27 cellular contexts compared by ENCODE assay signal in the genomic region with DNA sequence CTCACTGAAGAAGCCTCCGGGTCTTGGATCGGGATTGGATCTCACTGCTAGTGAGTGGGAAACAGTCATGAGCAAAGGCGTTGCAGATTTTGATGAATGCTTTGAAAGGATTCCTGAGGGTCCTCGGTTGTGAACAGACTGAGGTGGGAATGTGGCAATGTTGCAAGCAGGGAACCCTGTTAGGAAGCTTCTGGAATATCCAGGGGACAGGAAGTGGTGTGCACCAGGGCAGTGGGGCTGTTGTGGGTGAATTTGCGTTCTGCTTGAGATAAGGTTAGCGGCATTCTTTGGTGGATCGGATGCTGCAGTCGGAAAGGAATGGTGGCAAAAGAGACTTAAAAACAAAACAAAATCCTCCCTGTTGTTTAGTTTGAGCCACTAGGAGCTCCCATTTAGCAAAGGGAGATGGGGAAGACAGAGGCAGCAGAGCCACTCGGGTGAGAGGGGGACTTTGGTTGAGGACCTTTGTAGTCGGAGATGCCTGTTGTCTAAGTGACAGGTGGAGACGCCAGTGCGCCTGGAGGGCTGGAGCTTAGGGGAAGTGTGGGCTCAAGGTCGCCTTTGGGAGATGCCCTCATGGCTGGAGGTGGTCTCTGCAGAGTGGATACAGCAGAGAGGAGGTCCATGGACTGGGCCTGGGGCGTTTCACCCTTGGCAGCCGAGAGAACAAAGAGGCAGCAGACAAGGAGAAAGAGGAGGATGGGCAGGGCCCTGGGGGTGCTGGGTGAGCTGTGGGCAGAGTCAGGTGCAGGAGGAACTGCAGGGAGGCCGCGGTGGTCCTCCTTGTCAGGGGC. TPM values are rescaled to one million over a fixed set of nuclear protein-coding genes. Genes with fewer than 3 reads are reported as not detected.
DNase-seq lines count a peak whose midpoint lies in the region; ATAC-seq and TF ChIP-seq lines count a peak whose summit lies in the region.
"Had no signal": no experiment of that assay in that cellular context is flagged by ENCODE, and none has a peak within 500 bp of the region (broad histone marks: within the 10 kb centered on the region; RNA-seq: fewer than 3 reads in every experiment).

No MANE protein-coding gene starts in this region.

- H3K4me1 Mint-ChIP-seq in central memory CD8-positive, alpha-beta T cell: no peaks in the 10 kb centered on the region
- H3K4me1 Mint-ChIP-seq in neural crest cell: no peaks in the 10 kb centered on the region
- H3K4me1 Mint-ChIP-seq in stimulated activated memory B cell treated with anti-CD40 and anti-IgM and Interleukin-4, amounts not matched to agents 10 μg/mL and 1 μg/mL and 100 μg/mL, for 72 hours: peaks cover 40% of the 10 kb centered on the region
- H3K4me1 Mint-ChIP-seq: B cell had no signal

- H3K36me3 ChIP-seq in hepatocyte (replicated peaks; ENCODE audit: insufficient read depth, low read depth): no peaks in the 10 kb centered on the region
- H3K36me3 ChIP-seq in brain microvascular endothelial cell (replicated peaks): no peaks in the 10 kb centered on the region
- H3K36me3 ChIP-seq: HAP-1 had no signal

- H3K27me3 Mint-ChIP-seq in central memory CD8-positive, alpha-beta T cell: peaks cover 47% of the 10 kb centered on the region
- H3K27me3 Mint-ChIP-seq in neural crest cell (ENCODE audit: low read depth): peaks cover 10% of the 10 kb centered on the region
- H3K27me3 Mint-ChIP-seq in stimulated activated memory B cell treated with anti-CD40 and anti-IgM and Interleukin-4, amounts not matched to agents 10 μg/mL and 1 μg/mL and 100 μg/mL, for 72 hours: peaks cover 43% of the 10 kb centered on the region

- H3K27ac ChIP-seq in hepatocyte: no peak overlapping the region
- H3K27ac ChIP-seq in brain microvascular endothelial cell: no peak overlapping the region
- H3K27ac ChIP-seq: 22Rv1, C4-2B, KMS-11 had no signal

- peak overlapping the region; percentile 80 for H3K27ac Mint-ChIP-seq in central memory CD8-positive, alpha-beta T cell (ENCODE audit: low read depth)
- peak overlapping the region; percentile 44 for H3K27ac Mint-ChIP-seq in neural crest cell (ENCODE audit: unreplicated experiment)
- H3K27ac Mint-ChIP-seq in stimulated activated memory B cell treated with anti-CD40 and anti-IgM and Interleukin-4, amounts not matched to agents 10 μg/mL and 1 μg/mL and 100 μg/mL, for 72 hours: peak overlapping the region; percentile 70
- H3K27ac Mint-ChIP-seq: B cell; CD8-positive, alpha-beta T cell; HFFc6 had no signal

- H3K27me3 ChIP-seq in hepatocyte (no peaks in the 10 kb centered on the region), brain microvascular endothelial cell (replicated peaks) (no peaks in the 10 kb centered on the region)

- no peak for ATAC-seq in central memory CD8-positive, alpha-beta T cell (replicated peaks; ENCODE audit: extremely low read depth, poor library complexity, severe bottlenecking)
- ATAC-seq in stimulated activated memory B cell treated with anti-CD40 and anti-IgM and Interleukin-4, amounts not matched to agents 10 μg/mL and 1 μg/mL and 100 μg/mL, for 72 hours: no peak
- ATAC-seq: CD8-positive, alpha-beta T cell; GM12878; PC-3 had no signal

- in situ Hi-C loops in brain microvascular endothelial cell (cut with HindIII; ENCODE audit: low pct_ligation_motif_present, low sequenced_read_pairs): no loop called here

- H3K79me2 ChIP-seq in hepatocyte: no peaks in the 10 kb centered on the region

- H3K9me3 Mint-ChIP-seq in central memory CD8-positive, alpha-beta T cell: no peaks in the 10 kb centered on the region
- no peaks in the 10 kb centered on the region for H3K9me3 Mint-ChIP-seq in neural crest cell
- no peaks in the 10 kb centered on the region for H3K9me3 Mint-ChIP-seq in stimulated activated memory B cell treated with anti-CD40 and anti-IgM and Interleukin-4, amounts not matched to agents 10 μg/mL and 1 μg/mL and 100 μg/mL, for 72 hours
- H3K9me3 Mint-ChIP-seq: CD8-positive, alpha-beta T cell had no signal

- H3K4me3 ChIP-seq in hepatocyte (no peak overlapping the region), brain microvascular endothelial cell (ENCODE audit: low read depth, low read length) (no peak overlapping the region)
- H3K4me3 ChIP-seq: GM12878, HAP-1 had no signal

- H3K36me3 Mint-ChIP-seq in central memory CD8-positive, alpha-beta T cell (ENCODE audit: insufficient read depth): no peaks in the 10 kb centered on the region
- no peaks in the 10 kb centered on the region for H3K36me3 Mint-ChIP-seq in neural crest cell (ENCODE audit: low read depth)
- no peaks in the 10 kb centered on the region for H3K36me3 Mint-ChIP-seq in stimulated activated memory B cell treated with anti-CD40 and anti-IgM and Interleukin-4, amounts not matched to agents 10 μg/mL and 1 μg/mL and 100 μg/mL, for 72 hours
- H3K36me3 Mint-ChIP-seq: CD8-positive, alpha-beta T cell had no signal

- H4K20me1 ChIP-seq in hepatocyte (ENCODE audit: insufficient read depth, poor library complexity, severe bottlenecking): no peaks in the 10 kb centered on the region

- no peak for TF ChIP-seq CTCF in neural crest cell (conservative IDR thresholded peaks at IDR 0.05)
- TF ChIP-seq CTCF in hepatocyte (IDR thresholded peaks at IDR 0.05; ENCODE audit: poor library complexity): no peak
- TF ChIP-seq CTCF in brain microvascular endothelial cell (IDR thresholded peaks at IDR 0.05; ENCODE audit: low read depth, low read length, missing control alignments): no peak

- H3K9me3 ChIP-seq in hepatocyte (ENCODE audit: low read depth): no peaks in the 10 kb centered on the region
- H3K9me3 ChIP-seq: HAP-1 had no signal

- H3K4me2 ChIP-seq in hepatocyte: no peak overlapping the region
- H3K4me2 ChIP-seq: KMS-11 had no signal

- H2AFZ ChIP-seq in hepatocyte: no peak overlapping the region

- no peaks in the 10 kb centered on the region for H3K9me2 ChIP-seq in hepatocyte (replicated peaks; ENCODE audit: insufficient read depth)

- peak; percentile 37 for DNase-seq in activated CD8-positive, alpha-beta memory T cell treated with anti-CD3 and anti-CD28 coated beads, Interleukin-2, amount 50 U/mL, for 48 hours
- DNase-seq in activated CD8-positive, alpha-beta memory T cell treated with anti-CD3 and anti-CD28 coated beads for 24 hours: no peak
- DNase-seq in central memory CD8-positive, alpha-beta T cell (ENCODE audit: low spot score in 2 of 2): no peak
- DNase-seq in neural crest cell (ENCODE audit: low read depth, low spot score) (no peak), hepatocyte (ENCODE audit: low spot score) (no peak), NCI-H2081 (lab: John Stamatoyannopoulos, UW) (no peak), brain microvascular endothelial cell (no peak)
- DNase-seq: Caco-2, GOT3, HFFc6, NCI-H1048, NCI-H1417, NCI-H1694, NCI-H2081 treated with DMSO at 0.1 percent for 48 hours, NCI-H2171, NCI-H345, NCI-H524, NCI-H748 treated with DMSO at 0.1 percent for 48 hours, PC-3 had no signal

- 86% methylated on average over 17 of the region's 17 CpGs for WGBS in hepatocyte (ENCODE audit: low lambda C conversion rate, missing lambda C conversion rate)

- no peaks in the 10 kb centered on the region for H3K4me1 ChIP-seq in hepatocyte (ENCODE audit: insufficient read depth)
- H3K4me1 ChIP-seq: Caco-2, HAP-1 had no signal

- H3K4me3 Mint-ChIP-seq in central memory CD8-positive, alpha-beta T cell: no peak overlapping the region
- no peak overlapping the region for H3K4me3 Mint-ChIP-seq in neural crest cell
- H3K4me3 Mint-ChIP-seq in stimulated activated memory B cell treated with anti-CD40 and anti-IgM and Interleukin-4, amounts not matched to agents 10 μg/mL and 1 μg/mL and 100 μg/mL, for 72 hours: no peak overlapping the region
- H3K4me3 Mint-ChIP-seq: B cell; CD8-positive, alpha-beta T cell; HFFc6 had no signal

RNA-seq across cellular contexts. Expression of a gene that starts 37.6 kb away (rescaled TPM):
- not detected in 2 replicates for total RNA-seq in neural crest cell
- 0.28 and 0.83 TPM in 2 replicates for total RNA-seq in hepatocyte
- not detected in 2 replicates for polyA plus RNA-seq in hepatocyte
- total RNA-seq: Caco-2, PC-3 had no signal
